In genomic region chr2:65541773-65542172, GRCh38 we compare ENCODE assay signal across 33 cellular contexts.
"Had no signal": no experiment of that assay in that cellular context is flagged by ENCODE, and none has a peak within 500 bp of the region (broad histone marks: within the 10 kb centered on the region; RNA-seq: fewer than 3 reads in every experiment).

No MANE protein-coding gene starts in this region.

- FAIRE-seq: astrocyte, bronchial epithelial cell had no signal

- H3K4me1 ChIP-seq: adrenal gland, ascending aorta, body of pancreas, breast epithelium had no signal

- DNase-seq: activated effector memory CD4-positive, alpha-beta T cell treated with anti-CD3 and anti-CD28 coated beads, Interleukin-2, amount 50 U/mL, for 16 hours; activated effector memory CD4-positive, alpha-beta T cell treated with Interleukin-2 at 50 U/mL for 16 hours; activated gamma-delta T cell; activated gamma-delta T cell treated with Interleukin-2 at 50 U/mL for 16 hours; activated naive CD4-positive, alpha-beta T cell; activated naive CD4-positive, alpha-beta T cell treated with anti-CD3 and anti-CD28 coated beads for 36 hours; activated naive CD4-positive, alpha-beta T cell treated with anti-CD3 and anti-CD28 coated beads, Interleukin-2, amount 10 ng/mL, durations not matched to agents 7 days and 5 days; activated naive CD4-positive, alpha-beta T cell treated with anti-CD3 and anti-CD28 coated beads, Interleukin-2, amount 50 U/mL, for 16 hours; activated naive CD4-positive, alpha-beta T cell treated with Interleukin-2 at 50 U/mL for 16 hours; activated naive CD8-positive, alpha-beta T cell treated with anti-CD3 and anti-CD28 coated beads for 36 hours; activated naive CD8-positive, alpha-beta T cell treated with anti-CD3 and anti-CD28 coated beads, Interleukin-2, amount 10 ng/mL, durations not matched to agents 7 days and 5 days; activated naive CD8-positive, alpha-beta T cell treated with anti-CD3 and anti-CD28 coated beads, Interleukin-2, amount 50 U/mL, for 24 hours; activated T-cell treated with anti-CD3 and anti-CD28 coated beads, Interleukin-2, amount 50 U/mL, for 24 hours; activated T-cell treated with anti-CD3 and anti-CD28 coated beads, Interleukin-2, amount 50 U/mL, for 4 hours; activated T-cell treated with anti-CD3 and anti-CD28 coated beads, Interleukin-2, amount 50 U/mL, for 48 hours; activated T-cell treated with anti-CD3 and anti-CD28 coated beads, Interleukin-2, amount 50 U/mL, for 72 hours; adrenal gland; amniotic stem cell; amygdala; anterior cingulate cortex; aorta; body of pancreas; brain microvascular endothelial cell; caudate nucleus; central memory CD4-positive, alpha-beta T cell; cerebellar nuclear complex had no signal

- H3K36me3 ChIP-seq: adrenal gland, ascending aorta, brain microvascular endothelial cell, breast epithelium, cardiac muscle cell had no signal

- H3K27ac ChIP-seq: adrenal gland, ascending aorta, body of pancreas, brain microvascular endothelial cell, breast epithelium, cardiac muscle cell had no signal

- H3K27me3 ChIP-seq: adrenal gland, ascending aorta, body of pancreas, brain microvascular endothelial cell, breast epithelium, cardiac muscle cell had no signal

- H3K4me3 ChIP-seq: adrenal gland, ascending aorta, body of pancreas, breast epithelium, cardiac muscle cell had no signal

- H3K9me3 ChIP-seq: adrenal gland, ascending aorta, body of pancreas, breast epithelium had no signal

- ATAC-seq: activated naive CD4-positive, alpha-beta T cell treated with anti-CD3 and anti-CD28 coated beads, Interleukin-2, amount 50 U/mL, for 72 hours; activated naive CD8-positive, alpha-beta T cell treated with anti-CD3 and anti-CD28 coated beads, Interleukin-2, amount 50 U/mL, for 24 hours; activated T-cell treated with anti-CD3 and anti-CD28 coated beads, Interleukin-2, amount 50 U/mL, for 4 hours; activated T-cell treated with anti-CD3 and anti-CD28 coated beads, Interleukin-2, amount 50 U/mL, for 72 hours; activated T-helper 17 cell treated with anti-CD3 and anti-CD28 coated beads, Interleukin-2, amount 50 U/mL, for 72 hours; body of pancreas had no signal
